In the genomic region with DNA sequence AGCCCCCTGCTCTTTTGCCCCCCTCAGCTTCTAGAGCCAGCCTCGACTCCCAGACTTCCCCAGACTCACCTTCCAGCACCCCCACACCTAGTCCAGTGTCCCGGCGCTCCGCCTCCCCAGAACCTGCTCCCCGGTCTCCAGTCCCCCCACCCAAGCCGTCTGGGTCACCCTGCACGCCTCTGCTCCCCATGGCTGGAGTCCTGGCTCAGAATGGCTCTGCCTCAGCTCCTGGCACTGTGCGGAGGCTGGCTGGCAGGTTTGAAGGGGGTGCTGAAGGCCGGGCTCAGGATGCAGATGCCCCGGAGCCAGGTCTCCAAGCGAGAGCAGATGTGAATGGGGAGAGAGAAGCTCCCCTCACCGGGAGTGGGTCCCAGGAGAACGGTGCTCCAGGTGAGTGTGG, we compare ENCODE assay signal across 1 cellular context.
TF ChIP-seq lines count a peak whose summit lies in the region.

No MANE protein-coding gene starts in this region.

TF ChIP-seq in H1, 55 proteins besides CTCF, POLR2A, EP300 and RAD21:
- TF ChIP-seq YY1 (IDR thresholded peaks at IDR 0.05; ENCODE audit: low read depth, low read length), result no peak
- TF ChIP-seq ZNF274 (IDR thresholded peaks at IDR 0.05; ENCODE audit: borderline replicate concordance, extremely low read depth, low read length), result no peak
- no peak for TF ChIP-seq JUN (IDR thresholded peaks at IDR 0.05; ENCODE audit: low read depth, low read length)
- TF ChIP-seq SRF (IDR thresholded peaks at IDR 0.05; ENCODE audit: low read depth, low read length), result no peak
- TF ChIP-seq SIN3A (conservative IDR thresholded peaks at IDR 0.05 in 1 of 2, IDR thresholded peaks at IDR 0.05 in 1 of 2; ENCODE audit: low read depth in 1 of 2, low read length in 2 of 2), result no peak
- no peak for TF ChIP-seq TAF7 (optimal IDR thresholded peaks at IDR 0.05; ENCODE audit: borderline replicate concordance, low read depth, low read length)
- TF ChIP-seq EZH2 (IDR thresholded peaks at IDR 0.05; ENCODE audit: low read depth, low read length, severe bottlenecking), result no peak
- TF ChIP-seq HDAC6 (IDR thresholded peaks at IDR 0.05; ENCODE audit: low read depth, low read length), result no peak
- TF ChIP-seq ASH2L (IDR thresholded peaks at IDR 0.05; ENCODE audit: low read length), result no peak
- TF ChIP-seq KDM1A (IDR thresholded peaks at IDR 0.05; ENCODE audit: borderline replicate concordance, low read length), result no peak
